8 cellular contexts compared by ENCODE assay signal in genomic region chr16:9008335-9009260, GRCh38. TPM values are rescaled to one million over a fixed set of nuclear protein-coding genes. Genes with fewer than 3 reads are reported as not detected.
DNase-seq lines count a peak whose midpoint lies in the region; ATAC-seq and TF ChIP-seq lines count a peak whose summit lies in the region.

No MANE protein-coding gene starts in this region.

- H3K9me3 Mint-ChIP-seq in activated T-cell treated with anti-CD3 and anti-CD28 coated beads, Interleukin-2, amount 50 U/mL, for 4 hours, result no peaks in the 10 kb centered on the region
- no peaks in the 10 kb centered on the region for H3K9me3 Mint-ChIP-seq in neural crest cell

- TF ChIP-seq CTCF in fibroblast of mammary gland (conservative IDR thresholded peaks at IDR 0.05; ENCODE audit: control insufficient read depth, insufficient read depth, low read depth, low read length) (peak; percentile 89), neural crest cell (conservative IDR thresholded peaks at IDR 0.05) (peak; percentile 87)

- H3K4me1 Mint-ChIP-seq in activated T-cell treated with anti-CD3 and anti-CD28 coated beads, Interleukin-2, amount 50 U/mL, for 4 hours (ENCODE audit: low read depth), result peaks cover 4% of the 10 kb centered on the region
- peaks cover 8% of the 10 kb centered on the region for H3K4me1 Mint-ChIP-seq in neural crest cell

- no peak overlapping the region for H3K4me3 Mint-ChIP-seq in activated T-cell treated with anti-CD3 and anti-CD28 coated beads, Interleukin-2, amount 50 U/mL, for 4 hours
- no peak overlapping the region for H3K4me3 Mint-ChIP-seq in neural crest cell

- no peak overlapping the region for H3K27ac Mint-ChIP-seq in neural crest cell (ENCODE audit: unreplicated experiment)

- peaks cover 20% of the 10 kb centered on the region for H3K27me3 Mint-ChIP-seq in activated T-cell treated with anti-CD3 and anti-CD28 coated beads, Interleukin-2, amount 50 U/mL, for 4 hours (ENCODE audit: low read depth)
- no peaks in the 10 kb centered on the region for H3K27me3 Mint-ChIP-seq in neural crest cell (ENCODE audit: low read depth)

- no peaks in the 10 kb centered on the region for H3K36me3 Mint-ChIP-seq in activated T-cell treated with anti-CD3 and anti-CD28 coated beads, Interleukin-2, amount 50 U/mL, for 4 hours (ENCODE audit: insufficient read depth)
- no peaks in the 10 kb centered on the region for H3K36me3 Mint-ChIP-seq in neural crest cell (ENCODE audit: low read depth)

- ATAC-seq in GM18909 (IDR thresholded peaks at IDR 0.05; ENCODE audit: poor library complexity, unreplicated experiment) (peak; percentile 85), HG03460 (IDR thresholded peaks at IDR 0.05; ENCODE audit: unreplicated experiment) (peak; percentile 84)
- ATAC-seq in activated T-cell treated with anti-CD3 and anti-CD28 coated beads, Interleukin-2, amount 50 U/mL, for 4 hours, result peak; percentile 89
- ATAC-seq in stimulated activated naive CD8-positive, alpha-beta T cell treated with anti-CD3 and anti-CD28 coated beads, Interleukin-15, Interleukin-2, amounts not matched to agents 100 U/mL and 50 U/mL, for 24 hours, result peak; percentile 91

- DNase-seq in AML-193 (lab: John Stamatoyannopoulos, UW) (peak; percentile 33 to 42), OCI-M1 (lab: John Stamatoyannopoulos, UW) (peak; percentile 82), fibroblast of mammary gland (ENCODE audit: low read depth) (peak; percentile 71), neural crest cell (ENCODE audit: low read depth, low spot score) (peak; percentile 84)
- peak; percentile 59 for DNase-seq in activated T-cell treated with anti-CD3 and anti-CD28 coated beads, Interleukin-2, amount 50 U/mL, for 4 hours
- peak; percentile 80 for DNase-seq in stimulated activated naive CD8-positive, alpha-beta T cell treated with anti-CD3 and anti-CD28 coated beads, Interleukin-15, Interleukin-2, amounts not matched to agents 100 U/mL and 50 U/mL, for 24 hours

- peak overlapping the region; percentile 12 for H3K4me3 ChIP-seq in fibroblast of mammary gland (ENCODE audit: control insufficient read depth, low read depth, low read length)

RNA-seq across cellular contexts. Expression of gene USP7, which starts 44.9 kb away (rescaled TPM):
- total RNA-seq in activated T-cell treated with anti-CD3 and anti-CD28 coated beads, Interleukin-2, amount 50 U/mL, for 4 hours, result 100 to 1,000 TPM; 189 to 210 (median 196) TPM
- total RNA-seq in neural crest cell, result 151 and 162 TPM in 2 replicates

Comparison
In these comparisons a context has a peak if more than half of its experiments do, and no peak if none do; other contexts are left out.
1. Peak in every context shown above with its lines: DNase-seq, ATAC-seq and H3K4me3 ChIP-seq.